ENCODE assay signal across 8 cellular contexts in genomic region chr11:86066606-86067229, GRCh38. TPM values are rescaled to one million over a fixed set of nuclear protein-coding genes. Genes with fewer than 3 reads are reported as not detected.
A peak's percentile ranks its signal among the peaks of the same experiment; 100 is the strongest.
DNase-seq lines count a peak whose midpoint lies in the region; ATAC-seq, FAIRE-seq and TF ChIP-seq lines count a peak whose summit lies in the region.

No MANE protein-coding gene starts in this region.

- peaks cover 47% of the 10 kb centered on the region for H3K4me1 Mint-ChIP-seq in activated naive CD4-positive, alpha-beta T cell treated with anti-CD3 and anti-CD28 coated beads for 36 hours (ENCODE audit: low read depth)
- H3K4me1 Mint-ChIP-seq in brain, result peaks cover 63% of the 10 kb centered on the region

- no peak for FAIRE-seq in urothelium cell line (lab: Jason Lieb, UNC)

- no peak for DNase-seq in activated naive CD4-positive, alpha-beta T cell treated with anti-CD3 and anti-CD28 coated beads for 36 hours
- DNase-seq in activated naive CD4-positive, alpha-beta T cell (lab: John Stamatoyannopoulos, UW), result no peak
- DNase-seq in lung (ENCODE audit: low spot score) (no peak), tibial nerve (ENCODE audit: low spot score in 2 of 2) (no peak), urothelium cell line (ENCODE audit: low spot score) (no peak)

- H3K27me3 ChIP-seq in lung (ENCODE audit: control insufficient read depth, insufficient read depth), result no peaks in the 10 kb centered on the region
- no peaks in the 10 kb centered on the region for H3K27me3 ChIP-seq in tibial nerve

- WGBS in lung, 2 donors, result 0 to 1% methylated on average over 7 of the region's 7 CpGs
- 0% methylated on average over 7 of the region's 7 CpGs for WGBS in tibial nerve, 2 donors

- no peaks in the 10 kb centered on the region for H3K9me3 ChIP-seq in lung (ENCODE audit: control insufficient read depth in 2 of 2, insufficient read depth in 1 of 2, low read length in 1 of 2)
- H3K9me3 ChIP-seq in tibial nerve, result no peaks in the 10 kb centered on the region

- no peak for ATAC-seq in lung (ENCODE audit: insufficient read depth, low FRiP score)
- no peak for ATAC-seq in HG02623 (IDR thresholded peaks at IDR 0.05; ENCODE audit: unreplicated experiment)
- no peak for ATAC-seq in HG02885 (IDR thresholded peaks at IDR 0.05; ENCODE audit: poor library complexity, unreplicated experiment)

- H3K4me3 Mint-ChIP-seq in activated naive CD4-positive, alpha-beta T cell treated with anti-CD3 and anti-CD28 coated beads for 36 hours, result peak overlapping the region; percentile 95
- H3K4me3 Mint-ChIP-seq in brain, result peak overlapping the region; percentile 94 to 100 (median 97)

- H3K27me3 Mint-ChIP-seq in activated naive CD4-positive, alpha-beta T cell treated with anti-CD3 and anti-CD28 coated beads for 36 hours (ENCODE audit: low read depth), result no peaks in the 10 kb centered on the region
- H3K27me3 Mint-ChIP-seq in brain, result peaks cover 11% of the 10 kb centered on the region

- CTCF ChIA-PET in activated naive CD4-positive, alpha-beta T cell treated with anti-CD3 and anti-CD28 coated beads for 36 hours (lab: Charles Lee), result interaction anchor here (0.7 to 6.9 kb wide), 11 partner anchors 18 to 226 kb away, joined by 3 to 47 read pairs (median 5); no protein-coding TSS in a partner anchor

- H3K9me3 Mint-ChIP-seq in activated naive CD4-positive, alpha-beta T cell treated with anti-CD3 and anti-CD28 coated beads for 36 hours, result peaks cover 2% of the 10 kb centered on the region
- peaks cover 0 to 6% (median 3%) of the 10 kb centered on the region in 5 experiments for H3K9me3 Mint-ChIP-seq in brain

- H3K4me3 ChIP-seq in lung (peak overlapping the region; percentile 97), tibial nerve (peak overlapping the region; percentile 58 to 100 (median 92))

- TF ChIP-seq CTCF in brain (conservative IDR thresholded peaks at IDR 0.05), result no peak
- no peak for TF ChIP-seq CTCF in lung (IDR thresholded peaks at IDR 0.05; ENCODE audit: control extremely low read depth, extremely low read depth)
- TF ChIP-seq CTCF in tibial nerve (IDR thresholded peaks at IDR 0.05), result no peak

- H3K27ac ChIP-seq in lung (ENCODE audit: low read depth in 1 of 2, low read length in 1 of 2) (peak overlapping the region in 1 of 2 donors; percentile 94), tibial nerve (peak overlapping the region; percentile 76 to 99 (median 96))

- no peaks in the 10 kb centered on the region for H3K36me3 ChIP-seq in lung (ENCODE audit: control insufficient read depth in 2 of 2, insufficient read depth in 2 of 2, low read length in 2 of 2)
- no peaks in the 10 kb centered on the region for H3K36me3 ChIP-seq in tibial nerve

- H3K36me3 Mint-ChIP-seq in activated naive CD4-positive, alpha-beta T cell treated with anti-CD3 and anti-CD28 coated beads for 36 hours (ENCODE audit: low read depth), result peaks cover 8% of the 10 kb centered on the region
- peaks cover 16% of the 10 kb centered on the region for H3K36me3 Mint-ChIP-seq in brain

- H3K27ac Mint-ChIP-seq in activated naive CD4-positive, alpha-beta T cell treated with anti-CD3 and anti-CD28 coated beads for 36 hours, result peak overlapping the region; percentile 95
- H3K27ac Mint-ChIP-seq in brain, result peak overlapping the region; percentile 96 to 99 (median 99)

- intact Hi-C loops in activated naive CD4-positive, alpha-beta T cell treated with anti-CD3 and anti-CD28 coated beads for 36 hours (cut with micrococcal nuclease), result loop anchor here (1.0 to 5.0 kb wide), 8 partner anchors 10 to 971 kb away; partner anchors contain the start of genes TMEM126A and TMEM135

- no peak for TF ChIP-seq POLR2A in tibial nerve (IDR thresholded peaks at IDR 0.05)

- no peak for TF ChIP-seq EP300 in tibial nerve (IDR thresholded peaks at IDR 0.05)

- H3K4me1 ChIP-seq in lung (ENCODE audit: control insufficient read depth in 2 of 2, insufficient read depth in 2 of 2, low read length in 2 of 2), result peaks cover 4 to 16% of the 10 kb centered on the region in 2 donors
- peaks cover 0 to 60% (median 36%) of the 10 kb centered on the region in 4 donors for H3K4me1 ChIP-seq in tibial nerve

RNA-seq across cellular contexts. Expression of gene PICALM, which starts 2.2 kb away (rescaled TPM):
- total RNA-seq in activated naive CD4-positive, alpha-beta T cell treated with anti-CD3 and anti-CD28 coated beads for 36 hours, result 10 to 100 TPM; 38.6 to 42.3 TPM
- polyA plus RNA-seq in brain (ENCODE audit: insufficient read depth, low read depth, low replicate concordance) (109 TPM), lung (100 to 1,000 TPM in 1 of 2 donors, 10 to 100 TPM in 1; 56.8 to 142 TPM)
- total RNA-seq in lung (100 to 1,000 TPM; 162 to 454 TPM), tibial nerve (100 to 1,000 TPM; 287 to 339 (median 313) TPM)
